27 cellular contexts compared by ENCODE assay signal in genomic region chr10:43970018-43970698, GRCh38.
"Had no signal": no experiment of that assay in that cellular context is flagged by ENCODE, and none has a peak within 500 bp of the region (broad histone marks: within the 10 kb centered on the region; RNA-seq: fewer than 3 reads in every experiment).

No MANE protein-coding gene starts in this region.

- H3K27ac Mint-ChIP-seq: activated CD4-positive, alpha-beta T cell treated with anti-CD3 and anti-CD28 coated beads for 36 hours; activated CD8-positive, alpha-beta T cell treated with anti-CD3 and anti-CD28 coated beads, Interleukin-2, amount 10 ng/mL, durations not matched to agents 7 days and 5 days; activated naive CD4-positive, alpha-beta T cell treated with anti-CD3 and anti-CD28 coated beads, Interleukin-2, amount 10 ng/mL, durations not matched to agents 7 days and 5 days; activated naive CD8-positive, alpha-beta T cell treated with anti-CD3 and anti-CD28 coated beads for 36 hours; activated T-helper 2 cell treated with anti-CD3 and anti-CD28 coated beads, Interferon-gamma antibody, Interleukin-2, Interleukin-4, amounts not matched to agents 10 μg/mL and 5 μg/mL and 100 μg/mL, durations not matched to agents 14 hours and 24 hours and 36 hours had no signal

- H3K4me3 ChIP-seq: MG63, SK-N-MC had no signal

- ATAC-seq: activated CD4-positive, alpha-beta T cell treated with anti-CD3 and anti-CD28 coated beads for 36 hours; activated CD8-positive, alpha-beta T cell treated with anti-CD3 and anti-CD28 coated beads, Interleukin-2, amount 10 ng/mL, durations not matched to agents 7 days and 5 days; activated T-cell treated with anti-CD3 and anti-CD28 coated beads, Interleukin-2, amount 50 U/mL, for 4 hours; Panc1; Right ventricle myocardium inferior had no signal

- H3K27ac ChIP-seq: brain microvascular endothelial cell, SK-N-MC, WERI-Rb-1 had no signal

- H3K36me3 Mint-ChIP-seq: activated naive CD4-positive, alpha-beta T cell treated with anti-CD3 and anti-CD28 coated beads, Interleukin-2, amount 10 ng/mL, durations not matched to agents 7 days and 5 days; activated naive CD8-positive, alpha-beta T cell treated with anti-CD3 and anti-CD28 coated beads for 36 hours had no signal

- H3K9me3 ChIP-seq: MG63 had no signal

- H3K27me3 ChIP-seq: brain microvascular endothelial cell, MG63 had no signal

- H3K4me3 Mint-ChIP-seq: activated CD4-positive, alpha-beta T cell treated with anti-CD3 and anti-CD28 coated beads for 36 hours; activated CD8-positive, alpha-beta T cell treated with anti-CD3 and anti-CD28 coated beads, Interleukin-2, amount 10 ng/mL, durations not matched to agents 7 days and 5 days; activated naive CD4-positive, alpha-beta T cell treated with anti-CD3 and anti-CD28 coated beads, Interleukin-2, amount 10 ng/mL, durations not matched to agents 7 days and 5 days; activated naive CD8-positive, alpha-beta T cell treated with anti-CD3 and anti-CD28 coated beads for 36 hours; activated T-cell treated with anti-CD3 and anti-CD28 coated beads, Interleukin-2, amount 50 U/mL, for 4 hours had no signal

- H3K9me3 Mint-ChIP-seq: activated naive CD4-positive, alpha-beta T cell treated with anti-CD3 and anti-CD28 coated beads, Interleukin-2, amount 10 ng/mL, durations not matched to agents 7 days and 5 days; activated naive CD8-positive, alpha-beta T cell treated with anti-CD3 and anti-CD28 coated beads for 36 hours; activated T-cell treated with anti-CD3 and anti-CD28 coated beads, Interleukin-2, amount 50 U/mL, for 4 hours had no signal

- DNase-seq: activated CD4-positive, alpha-beta T cell treated with anti-CD3 and anti-CD28 coated beads for 36 hours; activated CD4-positive, alpha-beta T cell treated with anti-CD3 and anti-CD28 coated beads, Interleukin-2, amount 50 U/mL, for 4 hours; activated CD8-positive, alpha-beta T cell treated with anti-CD3 and anti-CD28 coated beads, Interleukin-2, amount 10 ng/mL, durations not matched to agents 7 days and 5 days; activated gamma-delta T cell treated with Interleukin-2 at 50 U/mL for 16 hours; activated naive CD4-positive, alpha-beta T cell treated with anti-CD3 and anti-CD28 coated beads, Interleukin-2, amount 10 ng/mL, durations not matched to agents 7 days and 5 days; activated naive CD8-positive, alpha-beta T cell treated with anti-CD3 and anti-CD28 coated beads for 36 hours; activated T-cell treated with anti-CD3 and anti-CD28 coated beads, Interleukin-2, amount 50 U/mL, for 4 hours; brain microvascular endothelial cell; MG63; MV-4-11; NCI-H1092 treated with DMSO at 0.1 percent for 48 hours; NCI-H1417 treated with DMSO at 0.1 percent for 48 hours; NCI-H1694; NCI-H2029; NCI-H2107; NCI-H345; NCI-H510A treated with DMSO at 0.1 percent for 48 hours; NCI-H69; NK-92 treated with Interleukin-12 subunit alpha and Interleukin-12 subunit beta, amount 100 ng/mL, for 24 hours; OCI-M1; RPMI8226; T-helper 1 cell; WERI-Rb-1 had no signal

- H3K36me3 ChIP-seq: brain microvascular endothelial cell, MG63, WERI-Rb-1 had no signal
